Comparison of ENCODE assay signal across 8 cellular contexts in the genomic region with DNA sequence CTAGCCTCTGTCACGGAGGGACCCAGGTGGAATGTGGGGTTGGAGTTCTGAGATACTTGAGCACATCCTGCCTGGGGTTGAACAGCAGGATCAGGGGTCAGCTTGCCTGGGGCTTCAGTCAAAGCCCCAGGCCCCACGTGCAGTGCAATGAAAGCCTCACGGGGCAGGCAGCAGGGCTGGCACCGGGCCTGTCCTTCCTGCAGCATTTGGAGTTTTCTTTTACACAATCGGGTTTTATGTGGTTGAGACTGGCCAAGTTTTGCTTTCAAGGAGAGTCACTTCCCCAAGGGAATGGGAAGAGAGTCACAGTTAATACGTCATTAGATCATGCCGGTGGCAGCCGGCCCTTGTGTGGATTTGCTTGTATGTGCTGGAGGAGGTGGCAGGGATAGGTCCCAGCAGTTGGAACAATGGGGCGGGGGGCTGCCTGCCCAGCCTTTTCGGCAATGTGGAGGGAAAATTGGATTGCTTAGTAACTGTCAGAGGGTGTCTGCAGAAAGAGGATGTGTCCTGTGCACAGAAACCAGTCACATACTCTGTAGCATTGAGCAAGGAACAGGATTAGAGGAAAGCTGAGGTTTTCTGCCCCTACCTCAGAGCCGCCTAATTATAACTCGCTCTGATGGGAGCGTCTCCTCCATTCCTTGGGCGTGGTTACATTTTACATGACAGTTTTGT. TPM values are rescaled to one million over a fixed set of nuclear protein-coding genes. Genes with fewer than 3 reads are reported as not detected.
A peak's percentile ranks its signal among the peaks of the same experiment; 100 is the strongest.
DNase-seq lines count a peak whose midpoint lies in the region; ATAC-seq and TF ChIP-seq lines count a peak whose summit lies in the region.

No MANE protein-coding gene starts in this region.

- POLR2A ChIA-PET in WTC11 (lab: Charles Lee): interaction anchor here (0.6 to 3.5 kb wide), 2 partner anchors 27 to 94 kb away, joined by 3 to 10 read pairs; partner anchors contain the start of gene SOCS1

- TF ChIP-seq POLR2A in stomach (IDR thresholded peaks at IDR 0.05): no peak

- DNase-seq in HCEC 1CT: peak; percentile 41
- DNase-seq in WTC11 (ENCODE audit: low spot score): no peak
- peak; percentile 77 for DNase-seq in hepatic stellate cell (ENCODE audit: low spot score)
- peak; percentile 63 for DNase-seq in stomach
- no peak for DNase-seq in NCI-H2081 (lab: John Stamatoyannopoulos, UW)

- H3K9me3 ChIP-seq in stomach: no peaks in the 10 kb centered on the region

- no peak overlapping the region for H3K4me3 ChIP-seq in stomach

- no peak overlapping the region for H3K4me3 Mint-ChIP-seq in WTC11

- H3K36me3 ChIP-seq in stomach: no peaks in the 10 kb centered on the region

- TF ChIP-seq EP300 in stomach (IDR thresholded peaks at IDR 0.05): no peak

- no peaks in the 10 kb centered on the region for H3K27me3 Mint-ChIP-seq in WTC11 (ENCODE audit: low read depth)

- H3K4me1 ChIP-seq in stomach: peaks cover 16 to 44% (median 33%) of the 10 kb centered on the region in 4 donors

- H3K9me3 Mint-ChIP-seq in WTC11: peaks cover 7% of the 10 kb centered on the region

- no peak for ATAC-seq in WTC11
- ATAC-seq in HG02885 (IDR thresholded peaks at IDR 0.05; ENCODE audit: poor library complexity, unreplicated experiment): no peak
- ATAC-seq in GM19328 (IDR thresholded peaks at IDR 0.05; ENCODE audit: unreplicated experiment): no peak
- no peak for ATAC-seq in GM21528 (IDR thresholded peaks at IDR 0.05; ENCODE audit: low FRiP score, unreplicated experiment)

- H3K27me3 ChIP-seq in stomach: no peaks in the 10 kb centered on the region

- intact Hi-C loops in stomach (cut with DNase I; ENCODE audit: low total_unique reads): loop anchor here (5.0 kb wide), 1 partner anchor 382 kb away; no protein-coding TSS in a partner anchor

- TF ChIP-seq CTCF in WTC11 (IDR thresholded peaks at IDR 0.05) (no peak), stomach (IDR thresholded peaks at IDR 0.05) (no peak)

- CTCF ChIA-PET in WTC11 (lab: Charles Lee): interaction anchor here (0.7 to 1.5 kb wide), 4 partner anchors 9 to 94 kb away, joined by 3 to 5 read pairs (median 3); partner anchors contain the start of gene SOCS1

- peaks cover 69% of the 10 kb centered on the region for H3K4me1 Mint-ChIP-seq in WTC11

- peak overlapping the region; percentile 52 for H3K27ac Mint-ChIP-seq in WTC11

- H3K36me3 Mint-ChIP-seq in WTC11: peaks cover 43% of the 10 kb centered on the region

- WGBS in stomach, 5 donors: 28 to 38% (median 34%) methylated on average over 14 of the region's 14 CpGs

- H3K27ac ChIP-seq in stomach: peak overlapping the region; percentile 44 to 77 (median 63)

TF ChIP-seq in WTC11, 78 proteins besides CTCF, POLR2A, EP300 and RAD21:
- TF ChIP-seq TCF7 (CRISPR knock-in tag; IDR thresholded peaks at IDR 0.05; ENCODE audit: low read depth): no peak
- TF ChIP-seq ATF3 (CRISPR knock-in tag; conservative IDR thresholded peaks at IDR 0.05): no peak
- TF ChIP-seq NFYB (CRISPR knock-in tag; conservative IDR thresholded peaks at IDR 0.05; ENCODE audit: low read depth): no peak
- TF ChIP-seq, protein P1, sequence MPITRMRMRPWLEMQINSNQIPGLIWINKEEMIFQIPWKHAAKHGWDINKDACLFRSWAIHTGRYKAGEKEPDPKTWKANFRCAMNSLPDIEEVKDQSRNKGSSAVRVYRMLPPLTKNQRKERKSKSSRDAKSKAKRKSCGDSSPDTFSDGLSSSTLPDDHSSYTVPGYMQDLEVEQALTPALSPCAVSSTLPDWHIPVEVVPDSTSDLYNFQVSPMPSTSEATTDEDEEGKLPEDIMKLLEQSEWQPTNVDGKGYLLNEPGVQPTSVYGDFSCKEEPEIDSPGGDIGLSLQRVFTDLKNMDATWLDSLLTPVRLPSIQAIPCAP (CRISPR knock-in tag; IDR thresholded peaks at IDR 0.05): no peak
- no peak for TF ChIP-seq PRRX2 (CRISPR knock-in tag; IDR thresholded peaks at IDR 0.05)

RNA-seq across cellular contexts. Expression of gene RMI2, which starts 4.5 kb away (rescaled TPM):
- total RNA-seq in WTC11 (2021): 77.2 to 83.4 TPM (median 79.0 TPM) in 3 replicates
- 10 to 100 TPM in 3 of 5 donors, 1 to 10 TPM in 2; 2.3 to 79.9 (median 10.5) TPM for total RNA-seq in stomach
- 1 to 10 TPM; 6.9 to 9.6 (median 7.0) TPM for polyA plus RNA-seq in stomach

Comparison
In these comparisons a context has a peak if more than half of its experiments do, and no peak if none do; other contexts are left out.
1. DNase-seq: peak in HCEC 1CT (single experiment), hepatic stellate cell (single experiment) and stomach (single experiment); none in WTC11 (single experiment) and NCI-H2081 (0 of 2).